9 cellular contexts compared by ENCODE assay signal in genomic region chr5:140965905-140966292, GRCh38. TPM values are rescaled to one million over a fixed set of nuclear protein-coding genes. Genes with fewer than 3 reads are reported as not detected.
A peak's percentile ranks its signal among the peaks of the same experiment; 100 is the strongest.
DNase-seq lines count a peak whose midpoint lies in the region; ATAC-seq, FAIRE-seq and TF ChIP-seq lines count a peak whose summit lies in the region.
"Had no signal": no experiment of that assay in that cellular context is flagged by ENCODE, and none has a peak within 500 bp of the region (broad histone marks: within the 10 kb centered on the region; RNA-seq: fewer than 3 reads in every experiment).

No MANE protein-coding gene starts in this region.

- H3K27me3 ChIP-seq in adipocyte (replicated peaks; ENCODE audit: control insufficient read depth, insufficient read depth, low read length) (peaks cover 22% of the 10 kb centered on the region), iPS-15b (ENCODE audit: control insufficient read depth, insufficient read depth, low read length) (peaks cover 35% of the 10 kb centered on the region)
- H3K27me3 ChIP-seq: SJCRH30 had no signal

- H3K4me3 ChIP-seq in adipocyte (ENCODE audit: low read length) = peak overlapping the region; percentile 77
- peak overlapping the region; percentile 87 for H3K4me3 ChIP-seq in iPS-15b (ENCODE audit: low read depth, low read length)
- H3K4me3 ChIP-seq in skin epidermis = peak overlapping the region in 6 of 7 experiments; percentile 14 to 41 (median 27)
- H3K4me3 ChIP-seq: SJCRH30 had no signal

- H3K9ac ChIP-seq in adipocyte (ENCODE audit: low read length) = peak overlapping the region; percentile 49
- peak overlapping the region; percentile 66 for H3K9ac ChIP-seq in iPS-15b (ENCODE audit: low read depth, low read length)

- H3K36me3 ChIP-seq in adipocyte (ENCODE audit: control insufficient read depth, insufficient read depth, low read length, severe bottlenecking) = no peaks in the 10 kb centered on the region
- H3K36me3 ChIP-seq in iPS-15b (ENCODE audit: control insufficient read depth, insufficient read depth, low read length) = no peaks in the 10 kb centered on the region
- H3K36me3 ChIP-seq: SJCRH30 had no signal

- peaks cover 28 to 60% of the 10 kb centered on the region in 2 donors for H3K27me3 Mint-ChIP-seq in effector memory CD8-positive, alpha-beta T cell
- peaks cover 44 to 50% of the 10 kb centered on the region in 2 donors for H3K27me3 Mint-ChIP-seq in T-cell

- H3K36me3 Mint-ChIP-seq in effector memory CD8-positive, alpha-beta T cell (ENCODE audit: insufficient read depth) = no peaks in the 10 kb centered on the region
- H3K36me3 Mint-ChIP-seq in T-cell = no peaks in the 10 kb centered on the region

- H3K4me1 ChIP-seq in adipocyte (ENCODE audit: control insufficient read depth, insufficient read depth, low read length) = no peaks in the 10 kb centered on the region
- H3K4me1 ChIP-seq in iPS-15b (ENCODE audit: control insufficient read depth, insufficient read depth, low read length) = peaks cover 7% of the 10 kb centered on the region
- H3K4me1 ChIP-seq: SJCRH30 had no signal

- H3K27ac Mint-ChIP-seq in effector memory CD8-positive, alpha-beta T cell = no peak overlapping the region
- no peak overlapping the region for H3K27ac Mint-ChIP-seq in T-cell

- H3K9me3 Mint-ChIP-seq in effector memory CD8-positive, alpha-beta T cell = no peaks in the 10 kb centered on the region
- H3K9me3 Mint-ChIP-seq in T-cell = no peaks in the 10 kb centered on the region

- H3K9me3 ChIP-seq in adipocyte (ENCODE audit: control insufficient read depth, low read length) = no peaks in the 10 kb centered on the region
- H3K9me3 ChIP-seq in iPS-15b (ENCODE audit: control insufficient read depth, insufficient read depth, low read length) = no peaks in the 10 kb centered on the region
- H3K9me3 ChIP-seq: SJCRH30 had no signal

- no peak overlapping the region for H3K4me3 Mint-ChIP-seq in effector memory CD8-positive, alpha-beta T cell
- peak overlapping the region in 1 of 3 donors; percentile 50 for H3K4me3 Mint-ChIP-seq in T-cell

- ATAC-seq in GM18498 (IDR thresholded peaks at IDR 0.05; ENCODE audit: unreplicated experiment) (no peak), T-cell (replicated peaks in 1 of 4) (no peak)
- ATAC-seq in effector memory CD8-positive, alpha-beta T cell (replicated peaks) = no peak

- POLR2A ChIA-PET in T-cell (lab: Charles Lee) = no interaction called here

- H3K4me1 Mint-ChIP-seq in effector memory CD8-positive, alpha-beta T cell (ENCODE audit: low read depth in 2 of 2) = no peaks in the 10 kb centered on the region
- H3K4me1 Mint-ChIP-seq in T-cell = peaks cover 0 to 3% (median 2%) of the 10 kb centered on the region in 3 donors

- DNase-seq in HTR-8/SVneo (ENCODE audit: insufficient read length, low spot score) (peak; percentile 13), adipocyte (ENCODE audit: low read depth) (no peak), T-cell (no peak), GM10266 (ENCODE audit: extremely low spot score) (no peak)
- no peak for DNase-seq in effector memory CD8-positive, alpha-beta T cell
- DNase-seq: SJCRH30 had no signal

- no peak for FAIRE-seq in HTR-8/SVneo (lab: Jason Lieb, UNC)

- no peak for TF ChIP-seq CTCF in GM10266 (IDR thresholded peaks at IDR 0.05; ENCODE audit: control insufficient read depth, insufficient read depth, low read depth, missing control alignments)

- no peak overlapping the region for H3K27ac ChIP-seq in skin epidermis
- H3K27ac ChIP-seq: SJCRH30 had no signal

- CTCF ChIA-PET in T-cell (lab: Charles Lee) = no interaction called here

RNA-seq across cellular contexts. Expression of gene PCDHAC2, which starts 0.4 kb away (rescaled TPM):
- total RNA-seq in T-cell = under 1 TPM in 1 of 5 donors, not detected in 4; 0.03 TPM
- total RNA-seq: SJCRH30 had no signal

RNA-seq across cellular contexts. Expression of gene PCDHAC1, which starts 39.8 kb away (rescaled TPM):
- total RNA-seq in T-cell = under 1 TPM in 1 of 5 donors, not detected in 4; 0.06 TPM
- total RNA-seq: SJCRH30 had no signal

Comparison
In these comparisons a context has a peak if more than half of its experiments do, and no peak if none do; other contexts are left out.
1. H3K4me3 ChIP-seq: peak in every context shown above with its lines; median percentile 87 in iPS-15b; 77 in adipocyte; 27 in skin epidermis.